In genomic region chr16:48244080-48244862, GRCh38 we compare ENCODE assay signal across 1 cellular context.
TF ChIP-seq lines count a peak whose summit lies in the region.

TSS of gene LONP2 (plus strand) at chr16:48244300. CDS start at chr16:48244389, 89 bp downstream.

TF ChIP-seq in GM12878, 131 proteins besides CTCF, POLR2A, EP300 and RAD21 (continued from another document and continues in another):
- no peak for TF ChIP-seq E2F4 (IDR thresholded peaks at IDR 0.05; ENCODE audit: low read depth, low read length)
- peak; percentile 57; the same call in 1 of the 2 replicates for TF ChIP-seq ZNF207 (IDR thresholded peaks at IDR 0.05; ENCODE audit: borderline replicate concordance)
- no peak for TF ChIP-seq HDAC6 (IDR thresholded peaks at IDR 0.05; ENCODE audit: unreplicated experiment)
- no peak for TF ChIP-seq NFYA (IDR thresholded peaks at IDR 0.05; ENCODE audit: borderline replicate concordance, low read depth, low read length)
- TF ChIP-seq KAT2A (conservative IDR thresholded peaks at IDR 0.05; ENCODE audit: control insufficient read depth, low read depth, low read length) = no peak
- no peak for TF ChIP-seq CUX1 (IDR thresholded peaks at IDR 0.05; ENCODE audit: insufficient replicate concordance, low read depth, low read length)
- TF ChIP-seq MLLT1 (IDR thresholded peaks at IDR 0.05) = peak; percentile 59; the same call in 1 of the 2 replicates
- TF ChIP-seq NR2F1 (conservative IDR thresholded peaks at IDR 0.05) = peak; percentile 64; the same call in 1 of the 2 replicates
- peak; percentile 44; the same call in 1 of the 2 replicates for TF ChIP-seq CHD2 (IDR thresholded peaks at IDR 0.05; ENCODE audit: borderline replicate concordance, low read depth, low read length)
- no peak for TF ChIP-seq ZNF274 (IDR thresholded peaks at IDR 0.05; ENCODE audit: insufficient read depth, insufficient read length)
- no peak; the same call in 1 of the 2 replicates for TF ChIP-seq NR2C1 (IDR thresholded peaks at IDR 0.05)
- peak; percentile 87 for TF ChIP-seq GABPA (IDR thresholded peaks at IDR 0.05; ENCODE audit: low read depth)
- TF ChIP-seq SPI1 (IDR thresholded peaks at IDR 0.05; ENCODE audit: borderline replicate concordance, insufficient read depth, low read depth, low read length) = no peak
- no peak for TF ChIP-seq WRNIP1 (IDR thresholded peaks at IDR 0.05; ENCODE audit: borderline replicate concordance, low read depth, low read length)
- no peak for TF ChIP-seq E2F8 (IDR thresholded peaks at IDR 0.05; ENCODE audit: low read depth, partially characterized antibody)
- peak; percentile 66; the same call in 1 of the 2 replicates for TF ChIP-seq TARDBP (IDR thresholded peaks at IDR 0.05; ENCODE audit: borderline replicate concordance)
- no peak for TF ChIP-seq RAD51 (IDR thresholded peaks at IDR 0.05)
- TF ChIP-seq EZH2 (IDR thresholded peaks at IDR 0.05; ENCODE audit: borderline replicate concordance, control insufficient read depth, low read depth, low read length) = no peak
- TF ChIP-seq RELA (IDR thresholded peaks at IDR 0.05; ENCODE audit: borderline replicate concordance, partially characterized antibody) = no peak
- peak in 1 of 2 experiments; percentile 21; a peak in 1 of 4 replicates for TF ChIP-seq ETV6 (conservative IDR thresholded peaks at IDR 0.05 in 1 of 2, IDR thresholded peaks at IDR 0.05 in 1 of 2; ENCODE audit: borderline replicate concordance in 1 of 2, low read depth in 1 of 2)
- TF ChIP-seq CBFB (IDR thresholded peaks at IDR 0.05; ENCODE audit: low read depth) = peak; percentile 91
- no peak for TF ChIP-seq USF1 (IDR thresholded peaks at IDR 0.05; ENCODE audit: borderline replicate concordance, extremely low read length, insufficient read depth, low read depth, low read length)
- no peak for TF ChIP-seq ZNF217 (IDR thresholded peaks at IDR 0.05)
- TF ChIP-seq RCOR1 (conservative IDR thresholded peaks at IDR 0.05; ENCODE audit: low read depth, low read length) = no peak
- TF ChIP-seq IKZF2 (IDR thresholded peaks at IDR 0.05) = peak in 1 of 2 experiments; percentile 24; a peak in 1 of 4 replicates
- no peak for TF ChIP-seq JUND (IDR thresholded peaks at IDR 0.05; ENCODE audit: low read depth, low read length)
- TF ChIP-seq SREBF2 (IDR thresholded peaks at IDR 0.05; ENCODE audit: low read length) = no peak
- peak; percentile 67; the same call in 1 of the 2 replicates for TF ChIP-seq TAF1 (IDR thresholded peaks at IDR 0.05; ENCODE audit: borderline replicate concordance, low read depth, low read length)
- no peak for TF ChIP-seq RFX5 (IDR thresholded peaks at IDR 0.05; ENCODE audit: low read depth, low read length)
- no peak for TF ChIP-seq HSF1 (IDR thresholded peaks at IDR 0.05; ENCODE audit: low read depth, low read length)
- TF ChIP-seq KDM1A (IDR thresholded peaks at IDR 0.05; ENCODE audit: borderline replicate concordance) = no peak
- TF ChIP-seq NBN (IDR thresholded peaks at IDR 0.05) = peak; percentile 77; the same call in 1 of the 2 replicates
- no peak for TF ChIP-seq MEF2B (IDR thresholded peaks at IDR 0.05; ENCODE audit: partially characterized antibody, poor library complexity, severe bottlenecking)
- TF ChIP-seq IRF3 (IDR thresholded peaks at IDR 0.05) = no peak
- peak; percentile 83; the same call in 1 of the 2 replicates for TF ChIP-seq SIN3A (IDR thresholded peaks at IDR 0.05; ENCODE audit: low read depth, low read length)
- 0 out of 2 replicates have a peak, but pooled peaks have one; percentile 49 for TF ChIP-seq IRF4 (IDR thresholded peaks at IDR 0.05; ENCODE audit: low read depth, low read length)
- TF ChIP-seq CREM (IDR thresholded peaks at IDR 0.05; ENCODE audit: low read depth) = peak; percentile 98
- no peak for TF ChIP-seq STAT1 (conservative IDR thresholded peaks at IDR 0.05)
- no peak for TF ChIP-seq ZNF592 (IDR thresholded peaks at IDR 0.05)
- TF ChIP-seq ZNF384 (IDR thresholded peaks at IDR 0.05; ENCODE audit: borderline replicate concordance, low read depth, low read length) = no peak
- no peak for TF ChIP-seq TCF7 (IDR thresholded peaks at IDR 0.05; ENCODE audit: borderline replicate concordance)
- TF ChIP-seq MYB (IDR thresholded peaks at IDR 0.05; ENCODE audit: borderline replicate concordance, low read depth, low read length) = no peak
- TF ChIP-seq BHLHE40 (IDR thresholded peaks at IDR 0.05; ENCODE audit: borderline replicate concordance in 1 of 2, low read depth in 2 of 2, low read length in 1 of 2) = peak in 1 of 2 experiments; percentile 41; a peak in 2 of 4 replicates
